Comparison of ENCODE assay signal across 1 cellular context in genomic region chr4:103198111-103198765, GRCh38.
TF ChIP-seq lines count a peak whose summit lies in the region.

TSS of gene CENPE (minus strand) at chr4:103198343. CDS start at chr4:103198319, 24 bp downstream.

TF ChIP-seq in WTC11, 78 proteins besides CTCF, POLR2A, EP300 and RAD21 (continued from another document and continues in another):
- no peak for TF ChIP-seq ATF2 (CRISPR knock-in tag; IDR thresholded peaks at IDR 0.05; ENCODE audit: borderline replicate concordance, low read depth)
- no peak for TF ChIP-seq E2F1 (CRISPR knock-in tag; IDR thresholded peaks at IDR 0.05)
- TF ChIP-seq STAT6 (CRISPR knock-in tag; conservative IDR thresholded peaks at IDR 0.05; ENCODE audit: low read depth): no peak
- 0 out of 2 replicates have a peak, but pooled peaks have one; percentile 64 for TF ChIP-seq ZNF281 (CRISPR knock-in tag; IDR thresholded peaks at IDR 0.05)
- TF ChIP-seq ETV6 (CRISPR knock-in tag; IDR thresholded peaks at IDR 0.05): peak; percentile 92
- peak; percentile 2; the same call in 1 of the 2 replicates for TF ChIP-seq ZNF121 (CRISPR knock-in tag; IDR thresholded peaks at IDR 0.05)
- 0 out of 2 replicates have a peak, but pooled peaks have one; percentile 28 for TF ChIP-seq ZNF317 (CRISPR knock-in tag; IDR thresholded peaks at IDR 0.05; ENCODE audit: borderline replicate concordance, low read depth)
- peak; percentile 86; the same call in 1 of the 2 replicates for TF ChIP-seq ZNF232 (CRISPR knock-in tag; IDR thresholded peaks at IDR 0.05)
- peak; percentile 100 for TF ChIP-seq MYBL2 (CRISPR knock-in tag; IDR thresholded peaks at IDR 0.05)
- no peak for TF ChIP-seq IRF1 (CRISPR knock-in tag; IDR thresholded peaks at IDR 0.05)
- TF ChIP-seq NR3C1 (CRISPR knock-in tag; conservative IDR thresholded peaks at IDR 0.05; ENCODE audit: low read depth): no peak
- no peak for TF ChIP-seq SOX15 (CRISPR knock-in tag; IDR thresholded peaks at IDR 0.05)
- 0 out of 2 replicates have a peak, but pooled peaks have one; percentile 24 for TF ChIP-seq ZNF138 (CRISPR knock-in tag; conservative IDR thresholded peaks at IDR 0.05)
- TF ChIP-seq PRDM15 (CRISPR knock-in tag; IDR thresholded peaks at IDR 0.05): no peak
- TF ChIP-seq GABPB1 (CRISPR knock-in tag; IDR thresholded peaks at IDR 0.05): peak; percentile 67; the same call in 1 of the 2 replicates
- TF ChIP-seq ARID4B (CRISPR knock-in tag; IDR thresholded peaks at IDR 0.05; ENCODE audit: borderline replicate concordance): no peak; the same call in 1 of the 2 replicates
- peak; percentile 63; the same call in 1 of the 2 replicates for TF ChIP-seq RELA (CRISPR knock-in tag; IDR thresholded peaks at IDR 0.05; ENCODE audit: borderline replicate concordance)
- no peak for TF ChIP-seq NR2C2 (CRISPR knock-in tag; IDR thresholded peaks at IDR 0.05)
- TF ChIP-seq NR1H2 (CRISPR knock-in tag; IDR thresholded peaks at IDR 0.05): no peak
- TF ChIP-seq FOXK1 (CRISPR knock-in tag; IDR thresholded peaks at IDR 0.05): peak; percentile 44; the same call in 1 of the 2 replicates
- peak; percentile 14; the same call in 1 of the 2 replicates for TF ChIP-seq ZNF263 (CRISPR knock-in tag; IDR thresholded peaks at IDR 0.05; ENCODE audit: low read depth)
- no peak for TF ChIP-seq ZNF425 (CRISPR knock-in tag; conservative IDR thresholded peaks at IDR 0.05)
- no peak for TF ChIP-seq CBFB (CRISPR knock-in tag; IDR thresholded peaks at IDR 0.05; ENCODE audit: low read depth)
- TF ChIP-seq AFF4 (CRISPR knock-in tag; IDR thresholded peaks at IDR 0.05; ENCODE audit: borderline replicate concordance): no peak; the same call in 1 of the 2 replicates
- TF ChIP-seq SP1 (CRISPR knock-in tag; conservative IDR thresholded peaks at IDR 0.05): peak; percentile 75; the same call in 1 of the 2 replicates
- TF ChIP-seq OVOL2 (CRISPR knock-in tag; IDR thresholded peaks at IDR 0.05; ENCODE audit: borderline replicate concordance): no peak
- no peak for TF ChIP-seq FOXJ3 (CRISPR knock-in tag; IDR thresholded peaks at IDR 0.05; ENCODE audit: borderline replicate concordance)
- TF ChIP-seq MXD4 (CRISPR knock-in tag; IDR thresholded peaks at IDR 0.05; ENCODE audit: borderline replicate concordance): no peak
- no peak for TF ChIP-seq GTF2I (CRISPR knock-in tag; conservative IDR thresholded peaks at IDR 0.05)
- TF ChIP-seq TP53 (CRISPR knock-in tag; IDR thresholded peaks at IDR 0.05): no peak
- no peak for TF ChIP-seq TCF7 (CRISPR knock-in tag; IDR thresholded peaks at IDR 0.05; ENCODE audit: low read depth)
